Comparison of ENCODE assay signal across 9 cellular contexts in the genomic region with DNA sequence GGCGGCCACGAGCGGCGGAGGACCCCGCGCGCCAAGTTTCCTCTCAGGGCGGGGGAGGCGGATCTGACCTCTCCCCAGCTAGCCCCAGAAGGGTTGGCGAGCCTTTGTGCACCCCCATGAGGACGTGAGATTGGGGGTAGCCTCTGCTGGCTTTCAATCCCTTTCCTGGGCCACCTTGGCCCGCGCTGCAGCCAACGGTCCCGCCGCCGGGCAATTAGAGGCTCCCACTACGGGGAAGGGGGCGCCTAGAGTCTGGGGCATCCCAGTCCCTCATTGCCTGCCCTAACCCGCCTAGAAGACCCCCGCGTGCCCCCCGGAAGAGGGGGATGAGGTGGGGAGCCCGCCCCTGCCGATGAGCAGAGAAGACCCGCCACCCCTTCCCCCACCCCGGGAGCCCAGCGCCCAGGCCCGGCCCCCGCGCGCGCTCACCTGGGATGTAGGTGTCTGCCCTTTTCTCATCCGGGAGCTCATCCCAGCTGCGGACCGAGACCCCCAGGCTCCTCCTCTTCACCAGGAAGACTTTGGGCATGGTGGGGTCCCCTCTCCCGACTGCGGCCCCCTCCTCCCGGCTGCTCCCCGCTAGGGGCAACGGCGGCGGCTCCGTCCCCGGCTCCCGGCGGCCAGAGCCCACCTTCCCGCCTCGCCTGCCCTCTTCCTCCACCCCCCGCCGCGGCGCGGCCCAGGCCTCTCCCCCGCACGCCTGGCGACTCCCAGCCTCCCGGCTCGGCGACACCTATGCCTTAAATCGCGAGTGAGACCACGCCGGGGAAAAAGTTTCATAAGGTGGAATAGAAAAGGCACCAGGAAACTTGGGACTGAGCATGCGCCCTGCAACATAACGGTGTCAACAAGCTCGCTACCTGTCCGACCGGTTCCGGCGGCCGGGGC. TPM values are rescaled to one million over a fixed set of nuclear protein-coding genes. Genes with fewer than 3 reads are reported as not detected.
A peak's percentile ranks its signal among the peaks of the same experiment; 100 is the strongest.
DNase-seq lines count a peak whose midpoint lies in the region; ATAC-seq and TF ChIP-seq lines count a peak whose summit lies in the region.
"Had no signal": no experiment of that assay in that cellular context is flagged by ENCODE, and none has a peak within 500 bp of the region (broad histone marks: within the 10 kb centered on the region; RNA-seq: fewer than 3 reads in every experiment).

A gene (minus strand): TSS at position 811 of the 888 bp plus-strand sequence. CDS start 282 bp downstream, at position 529.

- DNase-seq in GM10266 (ENCODE audit: extremely low spot score), result peak; percentile 60
- peak; percentile 58 for DNase-seq in NCI-H2029 treated with DMSO at 0.1 percent for 48 hours (lab: John Stamatoyannopoulos, UW)
- peak; percentile 8 for DNase-seq in cerebellar cortex (ENCODE audit: low spot score)
- peak; percentile 90 for DNase-seq in mucosa of gallbladder (ENCODE audit: low spot score)
- DNase-seq in stimulated activated CD4-positive, alpha-beta T cell treated with anti-CD3 and anti-CD28 coated beads, Interleukin-4, amount 100 ng/mL, for 1 hour, result no peak
- no peak for DNase-seq in NOMO-1 (lab: John Stamatoyannopoulos, UW; ENCODE audit: unreplicated experiment in 2 of 2)
- no peak for DNase-seq in HUDEP-2 (lab: John Stamatoyannopoulos, UW; ENCODE audit: unreplicated experiment in 76 of 76)

- no peak for TF ChIP-seq CTCF in GM10266 (IDR thresholded peaks at IDR 0.05; ENCODE audit: control insufficient read depth, insufficient read depth, low read depth, missing control alignments)

- ATAC-seq in GM21717 (IDR thresholded peaks at IDR 0.05; ENCODE audit: unreplicated experiment), result no peak

RNA-seq across cellular contexts. Expression of the gene that starts here (rescaled TPM):
- total RNA-seq in mucosa of gallbladder, result 11.1 TPM
- total RNA-seq: pulmonary artery endothelial cell had no signal

Comparison
In these comparisons a context has a peak if more than half of its experiments do, and no peak if none do; other contexts are left out.
1. DNase-seq: peak in GM10266 (single experiment), NCI-H2029 treated with DMSO at 0.1 percent for 48 hours (single experiment), cerebellar cortex (single experiment) and mucosa of gallbladder (single experiment); none in stimulated activated CD4-positive, alpha-beta T cell treated with anti-CD3 and anti-CD28 coated beads, Interleukin-4, amount 100 ng/mL, for 1 hour (single experiment), NOMO-1 (0 of 2) and HUDEP-2 (0 of 76).